In genomic region chr13:99863789-99864626, GRCh38 we compare ENCODE assay signal across 29 cellular contexts.
"Had no signal": no experiment of that assay in that cellular context is flagged by ENCODE, and none has a peak within 500 bp of the region (broad histone marks: within the 10 kb centered on the region; RNA-seq: fewer than 3 reads in every experiment).

No MANE protein-coding gene starts in this region.

- H3K27me3 ChIP-seq: body of pancreas, foreskin keratinocyte, heart left ventricle, ovary, upper lobe of left lung, vagina had no signal

- H3K4me1 ChIP-seq: body of pancreas, foreskin keratinocyte, heart left ventricle, prostate gland, upper lobe of left lung, vagina had no signal

- ATAC-seq: body of pancreas; effector memory CD8-positive, alpha-beta T cell; esophagus mucosa; foreskin keratinocyte; heart left ventricle; sciatic nerve; stimulated activated effector memory CD8-positive, alpha-beta T cell treated with anti-CD3 and anti-CD28 coated beads, Interleukin-12 subunit alpha, Interleukin-12 subunit beta, amount 100 ng/mL, for 72 hours had no signal

- H3K4me3 ChIP-seq: body of pancreas, heart left ventricle, ovary, prostate gland, skin epidermis, upper lobe of left lung, vagina had no signal

- FAIRE-seq: endothelial cell of umbilical vein had no signal

- H3K9me3 ChIP-seq: body of pancreas, heart left ventricle, ovary, prostate gland, upper lobe of left lung, vagina had no signal

- H3K27ac Mint-ChIP-seq: activated naive CD8-positive, alpha-beta T cell; effector memory CD8-positive, alpha-beta T cell; mesothelial cell of epicardium; nephron progenitor cell; stimulated activated effector memory CD8-positive, alpha-beta T cell treated with anti-CD3 and anti-CD28 coated beads, Interleukin-12 subunit alpha, Interleukin-12 subunit beta, amount 100 ng/mL, for 72 hours; stimulated activated naive CD8-positive, alpha-beta T cell treated with anti-CD3 and anti-CD28 coated beads, Interleukin-15, Interleukin-2, amounts not matched to agents 100 ng/mL and 50 ng/mL, for 24 hours had no signal

- H3K27ac ChIP-seq: body of pancreas, foreskin keratinocyte, heart left ventricle, ovary, prostate gland, skin epidermis, upper lobe of left lung, vagina had no signal

- H3K36me3 Mint-ChIP-seq: mesothelial cell of epicardium had no signal

- H3K27me3 Mint-ChIP-seq: activated naive CD8-positive, alpha-beta T cell; effector memory CD8-positive, alpha-beta T cell; naive B cell had no signal

- H3K9me3 Mint-ChIP-seq: effector memory CD8-positive, alpha-beta T cell; mesothelial cell of epicardium; nephron progenitor cell; stimulated activated effector memory CD8-positive, alpha-beta T cell treated with anti-CD3 and anti-CD28 coated beads, Interleukin-12 subunit alpha, Interleukin-12 subunit beta, amount 100 ng/mL, for 72 hours; stimulated activated naive CD8-positive, alpha-beta T cell treated with anti-CD3 and anti-CD28 coated beads, Interleukin-15, Interleukin-2, amounts not matched to agents 100 ng/mL and 50 ng/mL, for 24 hours had no signal

- H3K36me3 ChIP-seq: ovary, prostate gland, upper lobe of left lung, vagina had no signal

- H3K4me1 Mint-ChIP-seq: naive B cell had no signal

- DNase-seq: activated CD4-positive, alpha-beta T cell treated with anti-CD3 and anti-CD28 coated beads for 4 hours; activated CD4-positive, alpha-beta T cell treated with anti-CD3 and anti-CD28 coated beads, Interleukin-2, amount 50 U/mL, for 48 hours; activated CD8-positive, alpha-beta memory T cell treated with anti-CD3 and anti-CD28 coated beads for 24 hours; activated effector memory CD4-positive, alpha-beta T cell treated with Interleukin-2 at 50 U/mL for 16 hours; activated naive CD4-positive, alpha-beta T cell treated with Interleukin-2 at 50 U/mL for 16 hours; anterior cingulate cortex; body of pancreas; cortex of kidney; effector memory CD8-positive, alpha-beta T cell; foreskin keratinocyte; heart left ventricle; hypothalamus; naive B cell; nephron progenitor cell; ovary; retina; stimulated activated CD4-positive, alpha-beta T cell treated with anti-CD3 and anti-CD28 coated beads, Interleukin-12 subunit alpha, Interleukin-12 subunit beta, amount 100 ng/mL, for 4 hours; stimulated activated CD4-positive, alpha-beta T cell treated with anti-CD3 and anti-CD28 coated beads, Interleukin-4, amount 100 ng/mL, for 24 hours; upper lobe of left lung had no signal

- H3K4me3 Mint-ChIP-seq: activated naive CD8-positive, alpha-beta T cell; effector memory CD8-positive, alpha-beta T cell; mesothelial cell of epicardium; naive B cell; nephron progenitor cell; stimulated activated effector memory CD8-positive, alpha-beta T cell treated with anti-CD3 and anti-CD28 coated beads, Interleukin-12 subunit alpha, Interleukin-12 subunit beta, amount 100 ng/mL, for 72 hours; stimulated activated naive CD8-positive, alpha-beta T cell treated with anti-CD3 and anti-CD28 coated beads, Interleukin-15, Interleukin-2, amounts not matched to agents 100 ng/mL and 50 ng/mL, for 24 hours had no signal
